8 cellular contexts compared by ENCODE assay signal in genomic region chr7:142459557-142459963, GRCh38.
A peak's percentile ranks its signal among the peaks of the same experiment; 100 is the strongest.
DNase-seq lines count a peak whose midpoint lies in the region; ATAC-seq and TF ChIP-seq lines count a peak whose summit lies in the region.

No MANE protein-coding gene starts in this region.

- DNase-seq in Calu3 (peak; percentile 35), NCI-H446 treated with DMSO at 0.1 percent for 48 hours (lab: John Stamatoyannopoulos, UW) (peak; percentile 4), amniotic epithelial cell (ENCODE audit: low read depth) (peak; percentile 70), hippocampal formation (lab: John Stamatoyannopoulos, UW) (peak; percentile 12 to 63), spleen (no peak), epidermal melanocyte (ENCODE audit: insufficient read length, low spot score) (no peak)

- WGBS in spleen, 5 donors = 5 to 8% (median 8%) methylated on average over 5 of the region's 5 CpGs

- no peak overlapping the region for H3K27ac ChIP-seq in spleen

- peak; percentile 78 for TF ChIP-seq CTCF in Calu3 (IDR thresholded peaks at IDR 0.05; ENCODE audit: unreplicated experiment)
- TF ChIP-seq CTCF in spleen (IDR thresholded peaks at IDR 0.05 in 8 of 11, conservative IDR thresholded peaks at IDR 0.05 in 3 of 11) = peak in 10 of 11 experiments; percentile 21 to 81 (median 67)

- no peak for TF ChIP-seq POLR2A in spleen (IDR thresholded peaks at IDR 0.05)

- no peaks in the 10 kb centered on the region for H3K36me3 ChIP-seq in spleen

- peaks cover 41% of the 10 kb centered on the region for H3K27me3 Mint-ChIP-seq in Calu3 (ENCODE audit: unreplicated experiment)

- BruUV-seq in Calu3 (replicated peaks; lab: Mats Ljungman, UMichigan) = no TSS peak

- no peaks in the 10 kb centered on the region for H3K9me3 ChIP-seq in spleen

- H3K4me3 Mint-ChIP-seq in Calu3 (ENCODE audit: low read depth, unreplicated experiment) = no peak overlapping the region

- CTCF ChIA-PET in Calu3 (lab: Charles Lee) = interaction anchor here (0.9 to 1.4 kb wide), 4 partner anchors 19 to 56 kb away, joined by 3 to 5 read pairs (median 4); no protein-coding TSS in a partner anchor

- no peaks in the 10 kb centered on the region for H3K9me3 Mint-ChIP-seq in Calu3 (ENCODE audit: low read depth, unreplicated experiment)

- peaks cover 0 to 29% (median 9%) of the 10 kb centered on the region in 6 donors for H3K4me1 ChIP-seq in spleen

- peak; percentile 67 for ATAC-seq in GM18870 (IDR thresholded peaks at IDR 0.05; ENCODE audit: unreplicated experiment)
- peak; percentile 87 for ATAC-seq in HG03060 (IDR thresholded peaks at IDR 0.05; ENCODE audit: low read depth, unreplicated experiment)

- no peaks in the 10 kb centered on the region for H3K36me3 Mint-ChIP-seq in Calu3 (ENCODE audit: insufficient read depth, unreplicated experiment)

- intact Hi-C loops in Calu3 (cut with micrococcal nuclease; ENCODE audit: unreplicated experiment) = no loop called here
- intact Hi-C loops in spleen (cut with DNase I; ENCODE audit: low total_unique reads) = no loop called here

- peaks cover 0 to 5% (median 0%) of the 10 kb centered on the region in 7 donors for H3K27me3 ChIP-seq in spleen (replicated peaks in 1 of 7)

- no peak overlapping the region for H3K27ac Mint-ChIP-seq in Calu3 (ENCODE audit: unreplicated experiment)

- H3K4me1 Mint-ChIP-seq in Calu3 (ENCODE audit: low read depth, unreplicated experiment) = peaks cover 11% of the 10 kb centered on the region

- no peak overlapping the region for H3K4me3 ChIP-seq in spleen

Comparison
In these comparisons a context has a peak if more than half of its experiments do, and no peak if none do; other contexts are left out.
1. DNase-seq: peak in Calu3 (single experiment), NCI-H446 treated with DMSO at 0.1 percent for 48 hours (single experiment), amniotic epithelial cell (single experiment) and hippocampal formation (2 of 2); none in spleen (single experiment) and epidermal melanocyte (single experiment).